In the genomic region with DNA sequence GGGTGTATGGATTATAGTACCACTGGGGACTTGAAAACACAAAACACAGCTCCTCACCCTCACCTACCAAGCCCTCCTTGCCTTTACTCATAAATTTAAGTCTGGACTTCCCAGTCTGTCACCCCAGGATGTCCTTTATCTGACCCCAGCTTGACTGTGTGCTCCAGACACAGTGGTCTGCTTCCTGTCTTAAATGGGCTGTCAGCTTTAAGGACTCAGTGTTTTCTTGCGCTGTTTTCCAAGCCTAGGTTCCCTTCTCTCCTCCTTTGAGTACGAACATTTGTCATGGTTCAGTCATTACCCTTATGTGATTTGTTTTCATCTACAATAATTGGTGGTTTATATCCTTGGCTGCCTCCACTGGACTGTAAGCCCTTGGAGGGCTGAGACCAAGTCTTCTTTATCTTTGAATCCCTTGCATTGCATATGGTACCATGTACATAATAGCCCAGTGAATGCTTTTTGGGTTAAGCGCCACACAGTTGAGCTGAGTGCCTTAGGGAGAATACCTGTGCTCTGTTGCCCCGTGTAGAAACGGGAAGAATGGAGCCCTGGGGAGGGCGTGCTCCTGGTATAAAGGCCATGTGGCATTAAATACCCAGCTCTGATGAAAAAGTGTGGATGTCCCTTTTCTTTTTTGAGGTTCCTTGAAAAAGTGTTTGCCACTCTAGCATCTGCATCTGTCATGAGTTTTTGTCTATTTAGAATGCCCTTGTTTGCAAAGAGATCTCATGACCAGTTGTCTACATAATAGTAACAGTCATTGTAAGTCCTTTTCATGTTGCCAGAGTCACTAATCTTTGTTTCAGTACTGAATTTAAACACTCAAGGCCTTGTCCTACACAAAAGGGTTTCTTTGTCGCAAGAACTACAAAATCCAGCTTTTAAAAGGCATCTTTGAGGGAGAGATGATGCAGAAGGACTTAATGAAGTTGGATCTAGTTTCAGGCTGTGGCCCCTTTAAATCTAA, we compare ENCODE assay signal across 14 cellular contexts. TPM values are rescaled to one million over a fixed set of nuclear protein-coding genes. Genes with fewer than 3 reads are reported as not detected.
DNase-seq lines count a peak whose midpoint lies in the region; ATAC-seq, FAIRE-seq and TF ChIP-seq lines count a peak whose summit lies in the region.
"Had no signal": no experiment of that assay in that cellular context is flagged by ENCODE, and none has a peak within 500 bp of the region (broad histone marks: within the 10 kb centered on the region; RNA-seq: fewer than 3 reads in every experiment).

No MANE protein-coding gene starts in this region.

- no peak overlapping the region for H3K9ac ChIP-seq in astrocyte (ENCODE audit: low read length)

- no peak overlapping the region for H2AFZ ChIP-seq in astrocyte (ENCODE audit: low read depth, low read length)

- H3K4me3 Mint-ChIP-seq in astrocyte (ENCODE audit: unreplicated experiment), result no peak overlapping the region
- no peak overlapping the region for H3K4me3 Mint-ChIP-seq in activated naive CD8-positive, alpha-beta T cell treated with anti-CD3 and anti-CD28 coated beads, Interleukin-2, amount 50 U/mL, for 24 hours

- no peak for ATAC-seq in activated naive CD8-positive, alpha-beta T cell treated with anti-CD3 and anti-CD28 coated beads, Interleukin-2, amount 50 U/mL, for 24 hours

- peaks cover 58% of the 10 kb centered on the region for H3K4me1 Mint-ChIP-seq in astrocyte (ENCODE audit: low read depth, unreplicated experiment)
- H3K4me1 Mint-ChIP-seq in activated naive CD8-positive, alpha-beta T cell treated with anti-CD3 and anti-CD28 coated beads, Interleukin-2, amount 50 U/mL, for 24 hours, result peaks cover 84% of the 10 kb centered on the region

- H4K20me1 ChIP-seq in astrocyte (ENCODE audit: insufficient read depth, low read length), result peaks cover 71% of the 10 kb centered on the region

- H3K27me3 ChIP-seq in cardiac muscle cell (no peaks in the 10 kb centered on the region), right atrium auricular region (no peaks in the 10 kb centered on the region), astrocyte (ENCODE audit: insufficient read depth, low read length) (no peaks in the 10 kb centered on the region)

- no peak for TF ChIP-seq CTCF in cardiac muscle cell (IDR thresholded peaks at IDR 0.05; ENCODE audit: low read depth, low read length)
- TF ChIP-seq CTCF in right atrium auricular region (IDR thresholded peaks at IDR 0.05), result no peak
- no peak for TF ChIP-seq CTCF in astrocyte (IDR thresholded peaks at IDR 0.05; ENCODE audit: insufficient read depth, low read depth, low read length)

- H3K4me3 ChIP-seq in cardiac muscle cell, result no peak overlapping the region
- no peak overlapping the region for H3K4me3 ChIP-seq in right atrium auricular region
- H3K4me3 ChIP-seq in astrocyte (ENCODE audit: insufficient read depth, low read depth, low read length), result no peak overlapping the region

- no peak for FAIRE-seq in astrocyte (lab: Jason Lieb, UNC)

- H3K27ac ChIP-seq in cardiac muscle cell (peak overlapping the region; percentile 85), right atrium auricular region (no peak overlapping the region), astrocyte (ENCODE audit: low read depth, low read length) (no peak overlapping the region), temporal lobe (ENCODE audit: low read depth, low read length) (peak overlapping the region; percentile 53)

- no peaks in the 10 kb centered on the region for H3K27me3 Mint-ChIP-seq in astrocyte (ENCODE audit: low read depth, unreplicated experiment)
- no peaks in the 10 kb centered on the region for H3K27me3 Mint-ChIP-seq in activated naive CD8-positive, alpha-beta T cell treated with anti-CD3 and anti-CD28 coated beads, Interleukin-2, amount 50 U/mL, for 24 hours

- peaks cover 6% of the 10 kb centered on the region for H3K36me3 Mint-ChIP-seq in astrocyte (ENCODE audit: low read depth, unreplicated experiment)
- peaks cover 6% of the 10 kb centered on the region for H3K36me3 Mint-ChIP-seq in activated naive CD8-positive, alpha-beta T cell treated with anti-CD3 and anti-CD28 coated beads, Interleukin-2, amount 50 U/mL, for 24 hours (ENCODE audit: low read depth)

- DNase-seq in cardiac muscle cell (ENCODE audit: low read depth in 1 of 2, low spot score in 1 of 2) (peak; percentile 43 to 74), right atrium auricular region (ENCODE audit: low spot score) (no peak), astrocyte (ENCODE audit: low read depth) (peak; percentile 50), left kidney (ENCODE audit: low read depth, low spot score) (peak; percentile 84), GOT3 (lab: John Stamatoyannopoulos, UW) (no peak), NCI-H1105 (lab: John Stamatoyannopoulos, UW) (no peak)
- no peak for DNase-seq in activated naive CD8-positive, alpha-beta T cell treated with anti-CD3 and anti-CD28 coated beads, Interleukin-2, amount 50 U/mL, for 24 hours
- DNase-seq: ACHN; activated CD4-positive, CD25-positive, alpha-beta regulatory T cell treated with anti-CD3 and anti-CD28 coated beads, Interleukin-2, amount 50 U/mL, for 72 hours; central memory CD4-positive, alpha-beta T cell; NCI-H226; SIG-M5; stimulated activated CD8-positive, alpha-beta memory T cell treated with anti-CD3 and anti-CD28 coated beads, Interleukin-4, amount 100 ng/mL, for 48 hours had no signal

- H3K9me3 ChIP-seq in cardiac muscle cell (ENCODE audit: low read depth) (no peaks in the 10 kb centered on the region), right atrium auricular region (no peaks in the 10 kb centered on the region), astrocyte (ENCODE audit: insufficient read depth, low read depth, low read length) (no peaks in the 10 kb centered on the region)

- peak overlapping the region; percentile 16 for H3K4me2 ChIP-seq in astrocyte (ENCODE audit: low read length)

- H3K79me2 ChIP-seq in astrocyte (ENCODE audit: insufficient read depth, low read length), result peaks cover 100% of the 10 kb centered on the region

- H3K27ac Mint-ChIP-seq in astrocyte (ENCODE audit: unreplicated experiment), result peak overlapping the region; percentile 60
- no peak overlapping the region for H3K27ac Mint-ChIP-seq in activated naive CD8-positive, alpha-beta T cell treated with anti-CD3 and anti-CD28 coated beads, Interleukin-2, amount 50 U/mL, for 24 hours

- H3K4me1 ChIP-seq in cardiac muscle cell (ENCODE audit: low read depth) (peaks cover 35% of the 10 kb centered on the region), right atrium auricular region (peaks cover 0 to 43% of the 10 kb centered on the region in 2 donors), astrocyte (ENCODE audit: insufficient read depth, low read length) (peaks cover 22% of the 10 kb centered on the region)

- no peaks in the 10 kb centered on the region for H3K9me3 Mint-ChIP-seq in astrocyte (ENCODE audit: unreplicated experiment)
- H3K9me3 Mint-ChIP-seq in activated naive CD8-positive, alpha-beta T cell treated with anti-CD3 and anti-CD28 coated beads, Interleukin-2, amount 50 U/mL, for 24 hours, result no peaks in the 10 kb centered on the region

- no peaks in the 10 kb centered on the region for H3K36me3 ChIP-seq in cardiac muscle cell
- no peaks in the 10 kb centered on the region for H3K36me3 ChIP-seq in right atrium auricular region
- no peaks in the 10 kb centered on the region for H3K36me3 ChIP-seq in astrocyte (ENCODE audit: insufficient read depth, low read length)

RNA-seq across cellular contexts. Expression of a gene that starts 14.0 kb away (rescaled TPM):
- 16.5 and 18.9 TPM in 2 replicates for total RNA-seq in cardiac muscle cell
- 7.3 and 13.0 TPM in 2 replicates for polyA plus RNA-seq in cardiac muscle cell
- total RNA-seq in right atrium auricular region, result 10 to 100 TPM; 12.3 to 15.7 TPM
- 42.1 and 46.8 TPM in 2 replicates for total RNA-seq in astrocyte
- 149 TPM for total RNA-seq in temporal lobe

Comparison
In these comparisons a context has a peak if more than half of its experiments do, and no peak if none do; other contexts are left out.
1. DNase-seq: peak in cardiac muscle cell (2 of 2), astrocyte (single experiment) and left kidney (single experiment); none in right atrium auricular region (single experiment), GOT3 (single experiment), activated naive CD8-positive, alpha-beta T cell treated with anti-CD3 and anti-CD28 coated beads, Interleukin-2, amount 50 U/mL, for 24 hours (single experiment) and NCI-H1105 (single experiment).
2. H3K27ac ChIP-seq: peak in cardiac muscle cell (single experiment) and temporal lobe (single experiment); none in right atrium auricular region (0 of 2) and astrocyte (single experiment).